In genomic region chr16:61228371-61228770, GRCh38 we compare ENCODE assay signal across 26 cellular contexts.
"Had no signal": no experiment of that assay in that cellular context is flagged by ENCODE, and none has a peak within 500 bp of the region (broad histone marks: within the 10 kb centered on the region; RNA-seq: fewer than 3 reads in every experiment).

No MANE protein-coding gene starts in this region.

- H3K4me1 ChIP-seq: stomach, suprapubic skin, testis, thyroid gland, tibial artery, tibial nerve, transverse colon, upper lobe of left lung, uterus, vagina had no signal

- H3K4me3 ChIP-seq: stomach, suprapubic skin, testis, thoracic aorta, thyroid gland, tibial artery, tibial nerve, transverse colon, upper lobe of left lung, uterus, vagina had no signal

- ATAC-seq: stimulated activated effector memory CD8-positive, alpha-beta T cell treated with anti-CD3 and anti-CD28 coated beads, Interleukin-12 subunit alpha, Interleukin-12 subunit beta, amount 100 ng/mL, for 72 hours; stimulated activated memory B cell treated with anti-CD40 and anti-IgM and Interleukin-4, amounts not matched to agents 10 μg/mL and 1 μg/mL and 100 μg/mL, for 72 hours; stimulated activated naive B cell treated with anti-CD40 and anti-IgM and Interleukin-4, amounts not matched to agents 10 μg/mL and 1 μg/mL and 100 μg/mL, for 72 hours; stimulated activated naive CD8-positive, alpha-beta T cell treated with anti-CD3 and anti-CD28 coated beads, Interleukin-15, amount 100 ng/mL, for 72 hours; stimulated activated naive CD8-positive, alpha-beta T cell treated with anti-CD3 and anti-CD28 coated beads, Interleukin-15, Interleukin-2, amounts not matched to agents 100 U/mL and 50 U/mL, for 24 hours had no signal

- DNase-seq: stimulated activated CD4-positive, alpha-beta T cell treated with anti-CD3 and anti-CD28 coated beads, Interleukin-2, amount 100 ng/mL, for 48 hours; stimulated activated CD4-positive, alpha-beta T cell treated with anti-CD3 and anti-CD28 coated beads, Interleukin-4, amount 100 ng/mL, for 1 hour; stimulated activated CD4-positive, alpha-beta T cell treated with anti-CD3 and anti-CD28 coated beads, Interleukin-4, amount 100 ng/mL, for 24 hours; stimulated activated CD4-positive, alpha-beta T cell treated with anti-CD3 and anti-CD28 coated beads, Interleukin-4, amount 100 ng/mL, for 4 hours; stimulated activated CD8-positive, alpha-beta memory T cell treated with anti-CD3 and anti-CD28 coated beads, Interleukin-4, amount 100 ng/mL, for 48 hours; stimulated activated naive B cell treated with anti-CD40 and anti-IgM and Interleukin-4, amounts not matched to agents 10 μg/mL and 1 μg/mL and 100 μg/mL, for 72 hours; stimulated activated naive CD4-positive, alpha-beta T cell; stimulated activated naive CD4-positive, alpha-beta T cell treated with Interleukin-2 at 50 U/mL for 16 hours; stimulated activated naive CD8-positive, alpha-beta T cell treated with anti-CD3 and anti-CD28 coated beads, Interleukin-15, amount 100 ng/mL, for 72 hours; stimulated activated naive CD8-positive, alpha-beta T cell treated with anti-CD3 and anti-CD28 coated beads, Interleukin-15, Interleukin-2, amounts not matched to agents 100 U/mL and 50 U/mL, for 24 hours; stomach; substantia nigra; testis; thyroid gland; tibial artery; transverse colon; trophoblast cell; upper lobe of left lung; uterus had no signal

- H3K9me3 ChIP-seq: stomach, suprapubic skin, testis, thoracic aorta, thyroid gland, tibial artery, tibial nerve, transverse colon, upper lobe of left lung, uterus, vagina had no signal

- H3K27me3 ChIP-seq: stomach, suprapubic skin, testis, thyroid gland, tibial artery, tibial nerve, transverse colon, upper lobe of left lung, uterus, vagina had no signal

- H3K36me3 ChIP-seq: stomach, suprapubic skin, thoracic aorta, thyroid gland, tibial artery, tibial nerve, transverse colon, upper lobe of left lung, uterus, vagina had no signal

- H3K27ac ChIP-seq: stomach, suprapubic skin, testis, thoracic aorta, thyroid gland, tibial artery, tibial nerve, transverse colon, upper lobe of left lung, uterus, vagina had no signal

- FAIRE-seq: urothelium cell line had no signal
